ENCODE assay signal across 33 cellular contexts in genomic region chr3:159757341-159758060, GRCh38.
"Had no signal": no experiment of that assay in that cellular context is flagged by ENCODE, and none has a peak within 500 bp of the region (broad histone marks: within the 10 kb centered on the region; RNA-seq: fewer than 3 reads in every experiment).

No MANE protein-coding gene starts in this region.

- ATAC-seq: activated naive CD8-positive, alpha-beta T cell treated with anti-CD3 and anti-CD28 coated beads, Interleukin-2, amount 50 U/mL, for 24 hours; activated T-cell treated with anti-CD3 and anti-CD28 coated beads, Interleukin-2, amount 50 U/mL, for 4 hours; activated T-helper 17 cell treated with anti-CD3 and anti-CD28 coated beads, Interleukin-2, amount 50 U/mL, for 72 hours; left lung; lower lobe of right lung; natural killer cell; stimulated activated effector memory CD8-positive, alpha-beta T cell treated with anti-CD3 and anti-CD28 coated beads, Interleukin-12 subunit alpha, Interleukin-12 subunit beta, amount 100 ng/mL, for 72 hours; T-helper 17 cell had no signal

- H3K4me3 ChIP-seq: coronary artery, dorsolateral prefrontal cortex, left lung, lower lobe of right lung, right lobe of liver, skin epidermis, stomach, thyroid gland, upper lobe of left lung, vagina had no signal

- DNase-seq: activated CD4-positive, alpha-beta memory T cell treated with anti-CD3 and anti-CD28 coated beads for 36 hours; activated CD4-positive, alpha-beta T cell treated with anti-CD3 and anti-CD28 coated beads, Interleukin-2, amount 10 ng/mL, durations not matched to agents 24 days and 14 days; activated CD4-positive, CD25-positive, alpha-beta regulatory T cell treated with anti-CD3 and anti-CD28 coated beads, Interleukin-2, amount 50 U/mL, for 72 hours; activated gamma-delta T cell treated with Interleukin-2 at 50 U/mL for 16 hours; activated naive CD8-positive, alpha-beta T cell treated with anti-CD3 and anti-CD28 coated beads, Interleukin-2, amount 50 U/mL, for 24 hours; activated T-cell treated with anti-CD3 and anti-CD28 coated beads, Interleukin-2, amount 50 U/mL, for 4 hours; cerebellar nuclear complex; dorsolateral prefrontal cortex; effector memory CD4-positive, alpha-beta T cell; erythroblast; foreskin fibroblast; head of caudate nucleus; hippocampal formation; kidney; left lung; lower lobe of right lung; mesenchymal stem cell; natural killer cell; stimulated activated CD4-positive, alpha-beta T cell treated with anti-CD3 and anti-CD28 coated beads, Interleukin-12 subunit alpha, Interleukin-12 subunit beta, amount 100 ng/mL, for 4 hours; stimulated activated CD4-positive, alpha-beta T cell treated with anti-CD3 and anti-CD28 coated beads, Interleukin-4, amount 100 ng/mL, for 24 hours; stomach; T-helper 17 cell; T1000; thyroid gland; upper lobe of left lung; WERI-Rb-1 had no signal

- H3K27ac Mint-ChIP-seq: activated CD4-positive, alpha-beta memory T cell treated with anti-CD3 and anti-CD28 coated beads for 36 hours; activated CD4-positive, alpha-beta T cell treated with anti-CD3 and anti-CD28 coated beads, Interleukin-2, amount 10 ng/mL, durations not matched to agents 24 days and 14 days; activated naive CD4-positive, alpha-beta T cell treated with anti-CD3 and anti-CD28 coated beads, Interleukin-2, amount 50 U/mL, for 24 hours; activated naive CD8-positive, alpha-beta T cell treated with anti-CD3 and anti-CD28 coated beads, Interleukin-2, amount 50 U/mL, for 24 hours; activated T-helper 17 cell treated with anti-CD3 and anti-CD28 coated beads, Interleukin-2, amount 50 U/mL, for 72 hours; natural killer cell; stimulated activated effector memory CD8-positive, alpha-beta T cell treated with anti-CD3 and anti-CD28 coated beads, Interleukin-12 subunit alpha, Interleukin-12 subunit beta, amount 100 ng/mL, for 72 hours; T-helper 17 cell had no signal

- H3K9me3 ChIP-seq: left lung, lower lobe of right lung, right lobe of liver, thyroid gland, vagina had no signal

- H3K36me3 Mint-ChIP-seq: activated CD4-positive, alpha-beta memory T cell treated with anti-CD3 and anti-CD28 coated beads for 36 hours; activated naive CD4-positive, alpha-beta T cell treated with anti-CD3 and anti-CD28 coated beads, Interleukin-2, amount 50 U/mL, for 24 hours; natural killer cell; stimulated activated effector memory CD8-positive, alpha-beta T cell treated with anti-CD3 and anti-CD28 coated beads, Interleukin-12 subunit alpha, Interleukin-12 subunit beta, amount 100 ng/mL, for 72 hours had no signal

- H3K27me3 ChIP-seq: dorsolateral prefrontal cortex, right lobe of liver, stomach, thyroid gland, upper lobe of left lung, vagina had no signal

- H3K9me3 Mint-ChIP-seq: activated naive CD4-positive, alpha-beta T cell treated with anti-CD3 and anti-CD28 coated beads, Interleukin-2, amount 50 U/mL, for 24 hours; activated T-helper 17 cell treated with anti-CD3 and anti-CD28 coated beads, Interleukin-2, amount 50 U/mL, for 72 hours had no signal

- H3K4me1 Mint-ChIP-seq: activated CD4-positive, alpha-beta T cell treated with anti-CD3 and anti-CD28 coated beads, Interleukin-2, amount 10 ng/mL, durations not matched to agents 24 days and 14 days; activated naive CD4-positive, alpha-beta T cell treated with anti-CD3 and anti-CD28 coated beads, Interleukin-2, amount 50 U/mL, for 24 hours; activated T-helper 17 cell treated with anti-CD3 and anti-CD28 coated beads, Interleukin-2, amount 50 U/mL, for 72 hours; natural killer cell; stimulated activated effector memory CD8-positive, alpha-beta T cell treated with anti-CD3 and anti-CD28 coated beads, Interleukin-12 subunit alpha, Interleukin-12 subunit beta, amount 100 ng/mL, for 72 hours; T-helper 17 cell had no signal

- H3K36me3 ChIP-seq: left lung, lower lobe of right lung, right lobe of liver, stomach, thyroid gland, upper lobe of left lung, vagina, WERI-Rb-1 had no signal

- H3K27ac ChIP-seq: coronary artery, dorsolateral prefrontal cortex, left lung, lower lobe of right lung, skin epidermis, stomach, thyroid gland, upper lobe of left lung, vagina, WERI-Rb-1 had no signal

- H3K4me3 Mint-ChIP-seq: activated CD4-positive, alpha-beta memory T cell treated with anti-CD3 and anti-CD28 coated beads for 36 hours; activated CD4-positive, alpha-beta T cell treated with anti-CD3 and anti-CD28 coated beads, Interleukin-2, amount 10 ng/mL, durations not matched to agents 24 days and 14 days; activated naive CD4-positive, alpha-beta T cell treated with anti-CD3 and anti-CD28 coated beads, Interleukin-2, amount 50 U/mL, for 24 hours; activated naive CD8-positive, alpha-beta T cell treated with anti-CD3 and anti-CD28 coated beads, Interleukin-2, amount 50 U/mL, for 24 hours; activated T-cell treated with anti-CD3 and anti-CD28 coated beads, Interleukin-2, amount 50 U/mL, for 4 hours; activated T-helper 17 cell treated with anti-CD3 and anti-CD28 coated beads, Interleukin-2, amount 50 U/mL, for 72 hours; natural killer cell; stimulated activated effector memory CD8-positive, alpha-beta T cell treated with anti-CD3 and anti-CD28 coated beads, Interleukin-12 subunit alpha, Interleukin-12 subunit beta, amount 100 ng/mL, for 72 hours; T-helper 17 cell had no signal
